In genomic region chr16:3264137-3265036, GRCh38 we compare ENCODE assay signal across 8 cellular contexts. TPM values are rescaled to one million over a fixed set of nuclear protein-coding genes. Genes with fewer than 3 reads are reported as not detected.
DNase-seq lines count a peak whose midpoint lies in the region; ATAC-seq, FAIRE-seq and TF ChIP-seq lines count a peak whose summit lies in the region.

No MANE protein-coding gene starts in this region.

- H3K4me1 Mint-ChIP-seq in natural killer cell: peaks cover 18 to 27% of the 10 kb centered on the region in 2 donors

- H3K9me2 ChIP-seq in DOHH2 (replicated peaks; ENCODE audit: control insufficient read depth, low read length) (no peaks in the 10 kb centered on the region), Karpas-422 (replicated peaks; ENCODE audit: insufficient read depth, low read length) (no peaks in the 10 kb centered on the region)

- peak overlapping the region; percentile 85 for H3K4me2 ChIP-seq in DOHH2 (ENCODE audit: low read length)
- peak overlapping the region; percentile 93 for H3K4me2 ChIP-seq in Karpas-422 (ENCODE audit: low read depth, low read length, poor library complexity, severe bottlenecking)
- peak overlapping the region; percentile 93 for H3K4me2 ChIP-seq in fibroblast of lung (ENCODE audit: extremely low read depth, insufficient read depth, low read length)

- DNase-seq in Karpas-422: peak; percentile 99
- peak; percentile 96 for DNase-seq in RCC 7860 (ENCODE audit: low spot score)
- peak; percentile 91 to 92 for DNase-seq in activated T-helper 1 cell treated with anti-CD3 and anti-CD28 coated beads, Interleukin-2, amount 50 U/mL, for 16 hours (ENCODE audit: low read depth in 1 of 2, low spot score in 1 of 2)
- peak; percentile 98 to 99 for DNase-seq in fibroblast of lung (ENCODE audit: low read depth in 2 of 2)
- DNase-seq in natural killer cell: peak; percentile 93
- DNase-seq in stimulated activated naive CD4-positive, alpha-beta T cell treated with Interleukin-2 at 50 U/mL for 16 hours (lab: John Stamatoyannopoulos, UW): peak; percentile 99

- 0 out of 2 replicates have a peak, but pooled peaks cover 3% of the 10 kb centered on the region for H3K36me3 ChIP-seq in DOHH2 (ENCODE audit: control insufficient read depth, low read length)
- no peaks in the 10 kb centered on the region for H3K36me3 ChIP-seq in Karpas-422 (ENCODE audit: insufficient read depth, low read length)
- no peaks in the 10 kb centered on the region for H3K36me3 ChIP-seq in fibroblast of lung (ENCODE audit: control insufficient read depth, insufficient read depth, low read length)

- no peaks in the 10 kb centered on the region for H3K27me3 Mint-ChIP-seq in natural killer cell (ENCODE audit: low read depth in 2 of 2)

- H3F3A ChIP-seq in DOHH2 (ENCODE audit: control insufficient read depth, insufficient read depth): no peaks in the 10 kb centered on the region; the same call in 1 of the 2 replicates

- peak overlapping the region; percentile 94 for H3K9ac ChIP-seq in Karpas-422 (ENCODE audit: low read length)
- H3K9ac ChIP-seq in fibroblast of lung (ENCODE audit: insufficient read depth, low read length): peak overlapping the region; percentile 75

- peak overlapping the region; percentile 90 for H3K4me3 Mint-ChIP-seq in natural killer cell

- H3K4me3 ChIP-seq in DOHH2 (ENCODE audit: low read length): peak overlapping the region; percentile 73
- peak overlapping the region; percentile 96 for H3K4me3 ChIP-seq in Karpas-422 (ENCODE audit: low read length)
- H3K4me3 ChIP-seq in fibroblast of lung (replicated peaks in 1 of 4; ENCODE audit: control extremely low read depth in 1 of 4, insufficient read depth in 1 of 4, low read depth in 3 of 4, low read length in 4 of 4): peak overlapping the region; percentile 47 to 93 (median 77)

- H3K9me3 ChIP-seq in DOHH2 (ENCODE audit: control insufficient read depth, insufficient read depth, low read length): peaks cover 5% of the 10 kb centered on the region
- H3K9me3 ChIP-seq in Karpas-422 (ENCODE audit: low read length): no peaks in the 10 kb centered on the region
- H3K9me3 ChIP-seq in fibroblast of lung (ENCODE audit: control insufficient read depth, insufficient read depth, low read depth, low read length): no peaks in the 10 kb centered on the region

- peak overlapping the region; percentile 60 for H3K27ac ChIP-seq in DOHH2 (ENCODE audit: low read depth, low read length)
- peak overlapping the region; percentile 70 for H3K27ac ChIP-seq in Karpas-422 (ENCODE audit: low read length)
- H3K27ac ChIP-seq in fibroblast of lung (ENCODE audit: insufficient read depth, low read length): peak overlapping the region; percentile 85

- peak; percentile 78 for FAIRE-seq in RCC 7860 (lab: Jason Lieb, UNC)

- peak; percentile 83 for ATAC-seq in GM21825 (IDR thresholded peaks at IDR 0.05; ENCODE audit: unreplicated experiment)
- peak; percentile 87 to 90 (median 88) for ATAC-seq in natural killer cell

- H3K27ac Mint-ChIP-seq in natural killer cell: peak overlapping the region; percentile 92 to 93

- no peaks in the 10 kb centered on the region for H3K27me3 ChIP-seq in DOHH2 (ENCODE audit: control insufficient read depth, low read length)
- H3K27me3 ChIP-seq in Karpas-422 (ENCODE audit: low read length): no peaks in the 10 kb centered on the region
- H3K27me3 ChIP-seq in fibroblast of lung (ENCODE audit: control insufficient read depth, insufficient read depth, low read length): no peaks in the 10 kb centered on the region

- H3K36me3 Mint-ChIP-seq in natural killer cell: peaks cover 5% of the 10 kb centered on the region

- H4K20me1 ChIP-seq in DOHH2 (ENCODE audit: control insufficient read depth, insufficient read depth, low read depth, low read length) (no peaks in the 10 kb centered on the region), Karpas-422 (ENCODE audit: insufficient read depth, low read depth, low read length) (no peaks in the 10 kb centered on the region), fibroblast of lung (ENCODE audit: control insufficient read depth, extremely low read depth, insufficient read depth, low read length) (no peaks in the 10 kb centered on the region)

- TF ChIP-seq CTCF in DOHH2 (IDR thresholded peaks at IDR 0.05; ENCODE audit: low read depth, low read length, poor library complexity, severe bottlenecking) (peak; percentile 27), fibroblast of lung (conservative IDR thresholded peaks at IDR 0.05 in 1 of 2, IDR thresholded peaks at IDR 0.05 in 1 of 2; ENCODE audit: low read depth in 1 of 2, low read length in 2 of 2) (peak in 1 of 2 donors; percentile 17), natural killer cell (IDR thresholded peaks at IDR 0.05) (no peak)

- intact Hi-C loops in natural killer cell (cut with micrococcal nuclease): loop anchor here (1.0 kb wide), 3 partner anchors 19 to 236 kb away; partner anchors contain the start of gene ZNF263

- H3K79me2 ChIP-seq in DOHH2 (ENCODE audit: control insufficient read depth, low read length): no peaks in the 10 kb centered on the region
- no peaks in the 10 kb centered on the region for H3K79me2 ChIP-seq in Karpas-422 (ENCODE audit: low read length)
- no peaks in the 10 kb centered on the region for H3K79me2 ChIP-seq in fibroblast of lung (ENCODE audit: control insufficient read depth, insufficient read depth, low read length)

- H2AFZ ChIP-seq in Karpas-422 (ENCODE audit: low read length) (peak overlapping the region; percentile 84), fibroblast of lung (ENCODE audit: low read length) (peak overlapping the region; percentile 95)

- H3K4me1 ChIP-seq in DOHH2 (ENCODE audit: control insufficient read depth, low read length) (peaks cover 16% of the 10 kb centered on the region), Karpas-422 (ENCODE audit: low read length) (peaks cover 17% of the 10 kb centered on the region), fibroblast of lung (ENCODE audit: control insufficient read depth, extremely low read depth, insufficient read depth, low read length) (no peaks in the 10 kb centered on the region)

- H3K9me3 Mint-ChIP-seq in natural killer cell: no peaks in the 10 kb centered on the region

RNA-seq across cellular contexts. Expression of gene MEFV, which starts 8.0 kb away (rescaled TPM):
- not detected in 2 replicates for total RNA-seq in Karpas-422 (2014; rRNA removed; shearing (Covaris generic); ENCODE audit: low replicate concordance)
- under 0.01 and 0.17 TPM in 2 replicates for total RNA-seq in fibroblast of lung
- not detected in 2 replicates for polyA plus RNA-seq in fibroblast of lung
- polyA plus RNA-seq in fibroblast of lung (2012): not detected in 2 replicates
- not detected in 2 replicates for polyA minus RNA-seq in fibroblast of lung (ENCODE audit: low replicate concordance)
- 1 to 10 TPM; 2.4 to 6.2 (median 5.4) TPM for total RNA-seq in natural killer cell

RNA-seq across cellular contexts. Expression of gene ZNF263, which starts 18.9 kb away (rescaled TPM):
- 26.6 and 45.7 TPM in 2 replicates for total RNA-seq in Karpas-422 (2014; rRNA removed; shearing (Covaris generic); ENCODE audit: low replicate concordance)
- total RNA-seq in fibroblast of lung (37.3 and 47.5 TPM in 2 replicates), natural killer cell (10 to 100 TPM; 25.7 to 38.8 (median 28.1) TPM)
- polyA plus RNA-seq in fibroblast of lung: 9.9 and 11.1 TPM in 2 replicates
- polyA plus RNA-seq in fibroblast of lung (2012): 16.2 and 19.3 TPM in 2 replicates
- 7.6 and 20.8 TPM in 2 replicates for polyA minus RNA-seq in fibroblast of lung (ENCODE audit: low replicate concordance)

RNA-seq across cellular contexts. Expression of gene ZNF200, which starts 29.4 kb away (rescaled TPM):
- 8.5 and 12.1 TPM in 2 replicates for total RNA-seq in Karpas-422 (2014; rRNA removed; shearing (Covaris generic); ENCODE audit: low replicate concordance)
- total RNA-seq in fibroblast of lung (8.0 and 8.1 TPM in 2 replicates), natural killer cell (10 to 100 TPM in 1 of 3 donors, 1 to 10 TPM in 2; 5.3 to 10.9 (median 5.6) TPM)
- polyA plus RNA-seq in fibroblast of lung: 5.1 and 5.9 TPM in 2 replicates
- 4.4 and 4.5 TPM in 2 replicates for polyA plus RNA-seq in fibroblast of lung (2012)
- polyA minus RNA-seq in fibroblast of lung (ENCODE audit: low replicate concordance): 3.7 and 5.4 TPM in 2 replicates

RNA-seq across cellular contexts. Expression of gene TIGD7, which starts 40.8 kb away (rescaled TPM):
- 2.8 and 4.1 TPM in 2 replicates for total RNA-seq in Karpas-422 (2014; rRNA removed; shearing (Covaris generic); ENCODE audit: low replicate concordance)
- total RNA-seq in fibroblast of lung (9.2 and 9.6 TPM in 2 replicates), natural killer cell (1 to 10 TPM; 3.7 to 9.1 (median 3.7) TPM)
- polyA plus RNA-seq in fibroblast of lung: 2.2 and 2.9 TPM in 2 replicates
- 1.8 and 2.1 TPM in 2 replicates for polyA plus RNA-seq in fibroblast of lung (2012)
- polyA minus RNA-seq in fibroblast of lung (ENCODE audit: low replicate concordance): 0.48 and 0.82 TPM in 2 replicates

RNA-seq across cellular contexts. Expression of gene ZNF75A, which starts 40.9 kb away (rescaled TPM):
- 22.0 and 26.1 TPM in 2 replicates for total RNA-seq in Karpas-422 (2014; rRNA removed; shearing (Covaris generic); ENCODE audit: low replicate concordance)
- total RNA-seq in fibroblast of lung: 19.3 and 24.3 TPM in 2 replicates
- polyA plus RNA-seq in fibroblast of lung: 13.4 and 14.4 TPM in 2 replicates
- 9.3 and 10.4 TPM in 2 replicates for polyA plus RNA-seq in fibroblast of lung (2012)
- 2.5 and 8.1 TPM in 2 replicates for polyA minus RNA-seq in fibroblast of lung (ENCODE audit: low replicate concordance)
- total RNA-seq in natural killer cell: 10 to 100 TPM; 30.6 to 44.6 (median 39.0) TPM

Comparison
In these comparisons a context has a peak if more than half of its experiments do, and no peak if none do; other contexts are left out.
1. Peak in every context shown above with its lines: DNase-seq, ATAC-seq, H3K4me3 ChIP-seq and H3K27ac ChIP-seq.